In the genomic region with DNA sequence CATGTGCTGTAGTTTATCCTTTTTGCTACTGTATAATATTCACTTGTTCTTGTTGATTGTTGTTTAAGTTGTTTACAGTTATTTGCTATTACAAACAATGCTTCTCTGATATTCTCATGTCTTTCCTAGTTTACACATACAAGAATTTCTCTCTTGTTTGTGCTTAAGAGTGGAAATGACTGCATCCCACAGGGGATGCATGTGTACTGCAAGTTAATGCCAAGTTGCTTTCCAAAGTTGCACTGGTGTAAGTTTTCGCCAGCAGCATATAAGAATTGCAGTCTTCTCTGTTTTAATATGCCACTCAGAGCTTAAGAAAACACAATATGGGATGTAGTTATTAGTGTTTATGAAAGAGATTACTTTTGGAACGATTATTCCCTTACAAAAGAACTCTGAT, we compare ENCODE assay signal across 19 cellular contexts.
DNase-seq lines count a peak whose midpoint lies in the region; ATAC-seq, FAIRE-seq and TF ChIP-seq lines count a peak whose summit lies in the region.
"Had no signal": no experiment of that assay in that cellular context is flagged by ENCODE, and none has a peak within 500 bp of the region (broad histone marks: within the 10 kb centered on the region; RNA-seq: fewer than 3 reads in every experiment).

No MANE protein-coding gene starts in this region.

- H3K9me3 Mint-ChIP-seq in WTC11 (no peaks in the 10 kb centered on the region), type B pancreatic cell (no peaks in the 10 kb centered on the region)

- H3K4me1 Mint-ChIP-seq in WTC11 (peaks cover 32% of the 10 kb centered on the region), type B pancreatic cell (ENCODE audit: unreplicated experiment) (peaks cover 3% of the 10 kb centered on the region)

- POLR2A ChIA-PET in WTC11 (lab: Charles Lee): no interaction called here

- TF ChIP-seq CTCF in heart left ventricle (IDR thresholded peaks at IDR 0.05) (peak in 5 of 12 donors; percentile 8 to 35 (median 14)), WTC11 (IDR thresholded peaks at IDR 0.05) (no peak), foreskin keratinocyte (conservative IDR thresholded peaks at IDR 0.05) (peak; percentile 28), type B pancreatic cell (conservative IDR thresholded peaks at IDR 0.05) (peak; percentile 35)

- H3K36me3 Mint-ChIP-seq in WTC11: no peaks in the 10 kb centered on the region
- H3K36me3 Mint-ChIP-seq in type B pancreatic cell: peaks cover 9% of the 10 kb centered on the region

- no peak for TF ChIP-seq POLR2A in heart left ventricle (IDR thresholded peaks at IDR 0.05)

- H3K4me1 ChIP-seq in heart left ventricle (peaks cover 0 to 49% (median 22%) of the 10 kb centered on the region in 12 donors), foreskin keratinocyte (peaks cover 37% of the 10 kb centered on the region), small intestine (ENCODE audit: control insufficient read depth in 2 of 2, insufficient read depth in 1 of 2, low read depth in 1 of 2, low read length in 1 of 2) (no peaks in the 10 kb centered on the region)
- H3K4me1 ChIP-seq: body of pancreas had no signal

- DNase-seq in heart left ventricle: no peak
- DNase-seq in cardiac septum (ENCODE audit: low spot score): no peak
- DNase-seq in WTC11 (ENCODE audit: low spot score): no peak
- no peak for DNase-seq in foreskin keratinocyte
- no peak for DNase-seq in type B pancreatic cell (ENCODE audit: extremely low spot score, unreplicated experiment)
- no peak for DNase-seq in small intestine
- DNase-seq: activated CD4-positive, alpha-beta T cell treated with anti-CD3 and anti-CD28 coated beads, Interleukin-2, amount 10 ng/mL, durations not matched to agents 7 days and 5 days; activated naive CD4-positive, alpha-beta T cell treated with anti-CD3 and anti-CD28 coated beads, Interleukin-2, amount 10 ng/mL, durations not matched to agents 7 days and 5 days; body of pancreas; naive thymus-derived CD4-positive, alpha-beta T cell; NCI-H1694; NCI-H345; psoas muscle; stimulated activated CD4-positive, alpha-beta T cell treated with anti-CD3 and anti-CD28 coated beads, Interleukin-15, amount 100 ng/mL, for 24 hours; stimulated activated naive CD8-positive, alpha-beta T cell treated with anti-CD3 and anti-CD28 coated beads, Interleukin-15, amount 100 ng/mL, for 72 hours; T1000 had no signal

- H3K27ac Mint-ChIP-seq in WTC11 (no peak overlapping the region), type B pancreatic cell (no peak overlapping the region)
- H3K27ac Mint-ChIP-seq: activated naive CD4-positive, alpha-beta T cell treated with anti-CD3 and anti-CD28 coated beads, Interleukin-2, amount 10 ng/mL, durations not matched to agents 7 days and 5 days; stimulated activated naive CD8-positive, alpha-beta T cell treated with anti-CD3 and anti-CD28 coated beads, Interleukin-15, amount 100 ng/mL, for 72 hours had no signal

- H3K4me3 ChIP-seq in heart left ventricle (no peak overlapping the region), small intestine (ENCODE audit: low read depth in 1 of 2, low read length in 2 of 2) (no peak overlapping the region)
- H3K4me3 ChIP-seq: body of pancreas, psoas muscle had no signal

- H3K27me3 ChIP-seq in heart left ventricle: no peaks in the 10 kb centered on the region
- H3K27me3 ChIP-seq in foreskin keratinocyte: no peaks in the 10 kb centered on the region
- H3K27me3 ChIP-seq in small intestine (ENCODE audit: control insufficient read depth in 2 of 2, insufficient read depth in 2 of 2, low read length in 2 of 2): no peaks in the 10 kb centered on the region
- H3K27me3 ChIP-seq: body of pancreas had no signal

- peak overlapping the region in 7 of 12 donors; percentile 2 to 55 (median 10) for H3K27ac ChIP-seq in heart left ventricle
- no peak overlapping the region for H3K27ac ChIP-seq in foreskin keratinocyte
- H3K27ac ChIP-seq in small intestine (ENCODE audit: low read depth in 1 of 2, low read length in 1 of 2): no peak overlapping the region
- H3K27ac ChIP-seq: body of pancreas, psoas muscle had no signal

- CTCF ChIA-PET in WTC11 (lab: Charles Lee): interaction anchor here (0.8 kb wide), 1 partner anchor 98 kb away, joined by 4 read pairs; no protein-coding TSS in a partner anchor

- H3K9me3 ChIP-seq in heart left ventricle (no peaks in the 10 kb centered on the region), small intestine (ENCODE audit: control insufficient read depth, low read depth) (no peaks in the 10 kb centered on the region)
- H3K9me3 ChIP-seq: body of pancreas, psoas muscle had no signal

- no peaks in the 10 kb centered on the region for H3K36me3 ChIP-seq in heart left ventricle
- H3K36me3 ChIP-seq in small intestine (ENCODE audit: control insufficient read depth in 2 of 2, insufficient read depth in 2 of 2, low read length in 2 of 2): no peaks in the 10 kb centered on the region

- 63 to 79% (median 76%) methylated on average over 2 of the region's 2 CpGs for WGBS in heart left ventricle, 4 donors
- 75 to 77% (median 77%) methylated on average over 2 of the region's 2 CpGs for whole genome bisulfite sequencing in small intestine, 3 donors

- H3K4me3 Mint-ChIP-seq in WTC11 (no peak overlapping the region), type B pancreatic cell (no peak overlapping the region)
- H3K4me3 Mint-ChIP-seq: activated CD4-positive, alpha-beta T cell treated with anti-CD3 and anti-CD28 coated beads, Interleukin-2, amount 10 ng/mL, durations not matched to agents 7 days and 5 days; activated naive CD4-positive, alpha-beta T cell treated with anti-CD3 and anti-CD28 coated beads, Interleukin-2, amount 10 ng/mL, durations not matched to agents 7 days and 5 days; stimulated activated naive CD8-positive, alpha-beta T cell treated with anti-CD3 and anti-CD28 coated beads, Interleukin-15, amount 100 ng/mL, for 72 hours had no signal

- intact Hi-C loops in heart left ventricle (cut with DNase I) (no loop called here), cardiac septum (cut with DNase I) (no loop called here)

- ATAC-seq in heart left ventricle: peak in 2 of 4 donors; percentile 52 to 57
- 0 out of 2 replicates have a peak, but pooled peaks have one; percentile 39 for ATAC-seq in WTC11
- ATAC-seq in foreskin keratinocyte: no peak
- ATAC-seq in HG02763 (IDR thresholded peaks at IDR 0.05; ENCODE audit: unreplicated experiment): no peak
- ATAC-seq in HG03280 (IDR thresholded peaks at IDR 0.05; ENCODE audit: unreplicated experiment): no peak
- ATAC-seq: body of pancreas, psoas muscle had no signal

- FAIRE-seq in small intestine (lab: Jason Lieb, UNC): no peak
- FAIRE-seq: A204.1 had no signal

- no peaks in the 10 kb centered on the region for H3K27me3 Mint-ChIP-seq in WTC11 (ENCODE audit: low read depth)
- H3K27me3 Mint-ChIP-seq in type B pancreatic cell: no peaks in the 10 kb centered on the region
- H3K27me3 Mint-ChIP-seq: activated CD4-positive, alpha-beta T cell treated with anti-CD3 and anti-CD28 coated beads, Interleukin-2, amount 10 ng/mL, durations not matched to agents 7 days and 5 days; activated naive CD4-positive, alpha-beta T cell treated with anti-CD3 and anti-CD28 coated beads, Interleukin-2, amount 10 ng/mL, durations not matched to agents 7 days and 5 days; naive thymus-derived CD4-positive, alpha-beta T cell; stimulated activated naive CD8-positive, alpha-beta T cell treated with anti-CD3 and anti-CD28 coated beads, Interleukin-15, amount 100 ng/mL, for 72 hours had no signal

TF ChIP-seq in WTC11, 78 proteins besides CTCF, POLR2A, EP300 and RAD21 (continues in another document):
- TF ChIP-seq TP53 (CRISPR knock-in tag; IDR thresholded peaks at IDR 0.05) (no peak), ZNF232 (CRISPR knock-in tag; IDR thresholded peaks at IDR 0.05) (no peak), ZNF317 (CRISPR knock-in tag; IDR thresholded peaks at IDR 0.05; ENCODE audit: borderline replicate concordance, low read depth) (no peak)
- TF ChIP-seq, protein P1, sequence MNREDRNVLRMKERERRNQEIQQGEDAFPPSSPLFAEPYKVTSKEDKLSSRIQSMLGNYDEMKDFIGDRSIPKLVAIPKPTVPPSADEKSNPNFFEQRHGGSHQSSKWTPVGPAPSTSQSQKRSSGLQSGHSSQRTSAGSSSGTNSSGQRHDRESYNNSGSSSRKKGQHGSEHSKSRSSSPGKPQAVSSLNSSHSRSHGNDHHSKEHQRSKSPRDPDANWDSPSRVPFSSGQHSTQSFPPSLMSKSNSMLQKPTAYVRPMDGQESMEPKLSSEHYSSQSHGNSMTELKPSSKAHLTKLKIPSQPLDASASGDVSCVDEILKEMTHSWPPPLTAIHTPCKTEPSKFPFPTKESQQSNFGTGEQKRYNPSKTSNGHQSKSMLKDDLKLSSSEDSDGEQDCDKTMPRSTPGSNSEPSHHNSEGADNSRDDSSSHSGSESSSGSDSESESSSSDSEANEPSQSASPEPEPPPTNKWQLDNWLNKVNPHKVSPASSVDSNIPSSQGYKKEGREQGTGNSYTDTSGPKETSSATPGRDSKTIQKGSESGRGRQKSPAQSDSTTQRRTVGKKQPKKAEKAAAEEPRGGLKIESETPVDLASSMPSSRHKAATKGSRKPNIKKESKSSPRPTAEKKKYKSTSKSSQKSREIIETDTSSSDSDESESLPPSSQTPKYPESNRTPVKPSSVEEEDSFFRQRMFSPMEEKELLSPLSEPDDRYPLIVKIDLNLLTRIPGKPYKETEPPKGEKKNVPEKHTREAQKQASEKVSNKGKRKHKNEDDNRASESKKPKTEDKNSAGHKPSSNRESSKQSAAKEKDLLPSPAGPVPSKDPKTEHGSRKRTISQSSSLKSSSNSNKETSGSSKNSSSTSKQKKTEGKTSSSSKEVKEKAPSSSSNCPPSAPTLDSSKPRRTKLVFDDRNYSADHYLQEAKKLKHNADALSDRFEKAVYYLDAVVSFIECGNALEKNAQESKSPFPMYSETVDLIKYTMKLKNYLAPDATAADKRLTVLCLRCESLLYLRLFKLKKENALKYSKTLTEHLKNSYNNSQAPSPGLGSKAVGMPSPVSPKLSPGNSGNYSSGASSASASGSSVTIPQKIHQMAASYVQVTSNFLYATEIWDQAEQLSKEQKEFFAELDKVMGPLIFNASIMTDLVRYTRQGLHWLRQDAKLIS (CRISPR knock-in tag; IDR thresholded peaks at IDR 0.05; ENCODE audit: borderline replicate concordance): no peak
- TF ChIP-seq, protein P2, sequence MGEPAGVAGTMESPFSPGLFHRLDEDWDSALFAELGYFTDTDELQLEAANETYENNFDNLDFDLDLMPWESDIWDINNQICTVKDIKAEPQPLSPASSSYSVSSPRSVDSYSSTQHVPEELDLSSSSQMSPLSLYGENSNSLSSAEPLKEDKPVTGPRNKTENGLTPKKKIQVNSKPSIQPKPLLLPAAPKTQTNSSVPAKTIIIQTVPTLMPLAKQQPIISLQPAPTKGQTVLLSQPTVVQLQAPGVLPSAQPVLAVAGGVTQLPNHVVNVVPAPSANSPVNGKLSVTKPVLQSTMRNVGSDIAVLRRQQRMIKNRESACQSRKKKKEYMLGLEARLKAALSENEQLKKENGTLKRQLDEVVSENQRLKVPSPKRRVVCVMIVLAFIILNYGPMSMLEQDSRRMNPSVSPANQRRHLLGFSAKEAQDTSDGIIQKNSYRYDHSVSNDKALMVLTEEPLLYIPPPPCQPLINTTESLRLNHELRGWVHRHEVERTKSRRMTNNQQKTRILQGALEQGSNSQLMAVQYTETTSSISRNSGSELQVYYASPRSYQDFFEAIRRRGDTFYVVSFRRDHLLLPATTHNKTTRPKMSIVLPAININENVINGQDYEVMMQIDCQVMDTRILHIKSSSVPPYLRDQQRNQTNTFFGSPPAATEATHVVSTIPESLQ (CRISPR knock-in tag; IDR thresholded peaks at IDR 0.05): no peak

Comparison
In these comparisons a context has a peak if more than half of its experiments do, and no peak if none do; other contexts are left out.
1. H3K27ac ChIP-seq: peak in heart left ventricle (7 of 12); none in foreskin keratinocyte (single experiment) and small intestine (0 of 2).